11 cellular contexts compared by ENCODE assay signal in genomic region chr2:36352711-36353110, GRCh38. TPM values are rescaled to one million over a fixed set of nuclear protein-coding genes. Genes with fewer than 3 reads are reported as not detected.
DNase-seq lines count a peak whose midpoint lies in the region; ATAC-seq and TF ChIP-seq lines count a peak whose summit lies in the region.
"Had no signal": no experiment of that assay in that cellular context is flagged by ENCODE, and none has a peak within 500 bp of the region (broad histone marks: within the 10 kb centered on the region; RNA-seq: fewer than 3 reads in every experiment).

No MANE protein-coding gene starts in this region.

- H3K4ac ChIP-seq in trophoblast cell (ENCODE audit: low read depth, low read length) = no peak overlapping the region

- no peak overlapping the region for H4K8ac ChIP-seq in trophoblast cell (ENCODE audit: low read depth, low read length)

- in situ Hi-C loops in Panc1 (cut with HindIII; ENCODE audit: low pct_unique_long_range_greater_than_20kb, low sequenced_read_pairs) = no loop called here

- WGBS in trophoblast cell (ENCODE audit: extremely low coverage, insufficient coverage, insufficient read length) = no CpG with 5 or more reads among the region's 3 CpGs

- TF ChIP-seq CTCF in Panc1 (IDR thresholded peaks at IDR 0.05) (no peak), dorsolateral prefrontal cortex (IDR thresholded peaks at IDR 0.05 in 54 of 56, conservative IDR thresholded peaks at IDR 0.05 in 2 of 56; ENCODE audit: low read depth in 1 of 56, partially characterized antibody in 56 of 56) (peak in 11 of 56 donors; percentile 11 to 27 (median 17))

- no peak overlapping the region for H3K23ac ChIP-seq in trophoblast cell (ENCODE audit: low read length)

- no peak overlapping the region for H3K18ac ChIP-seq in trophoblast cell (ENCODE audit: low read length)

- POLR2A ChIA-PET in Panc1 (lab: Charles Lee) = interaction anchor here (0.6 to 0.9 kb wide), 4 partner anchors 20 to 715 kb away, joined by 3 to 5 read pairs (median 4); no protein-coding TSS in a partner anchor

- no peaks in the 10 kb centered on the region; the same call in 1 of the 2 replicates for H3K36me3 ChIP-seq in Panc1 (ENCODE audit: control insufficient read depth, insufficient read depth, low read length)
- no peaks in the 10 kb centered on the region for H3K36me3 ChIP-seq in trophoblast cell (ENCODE audit: control insufficient read depth in 1 of 2, insufficient read depth in 2 of 2, low read length in 2 of 2)

- H4K91ac ChIP-seq in trophoblast cell (ENCODE audit: low read depth, low read length) = no peak overlapping the region

- no TSS peak for BruUV-seq in Panc1 (replicated peaks; lab: Mats Ljungman, UMichigan)

- no peak overlapping the region for H3K14ac ChIP-seq in trophoblast cell (ENCODE audit: low read length)

- H3K79me1 ChIP-seq in trophoblast cell (ENCODE audit: low read length) = peaks cover 21% of the 10 kb centered on the region

- no peak overlapping the region for H3K9ac ChIP-seq in trophoblast cell (ENCODE audit: low read length)

- H2AFZ ChIP-seq in trophoblast cell (ENCODE audit: insufficient read depth, low read length, poor library complexity) = no peak overlapping the region

- H3K9me3 Mint-ChIP-seq in activated naive CD4-positive, alpha-beta T cell treated with anti-CD3 and anti-CD28 coated beads, Interleukin-2, amount 50 U/mL, for 72 hours = no peaks in the 10 kb centered on the region

- peaks cover 23% of the 10 kb centered on the region for H3K79me2 ChIP-seq in trophoblast cell (ENCODE audit: control insufficient read depth, insufficient read depth, low read length, poor library complexity)

- H4K12ac ChIP-seq in trophoblast cell (ENCODE audit: low read depth, low read length) = no peak overlapping the region

- peaks cover 0 to 6% of the 10 kb centered on the region in 2 donors for H3K36me3 Mint-ChIP-seq in activated naive CD4-positive, alpha-beta T cell treated with anti-CD3 and anti-CD28 coated beads, Interleukin-2, amount 50 U/mL, for 72 hours

- H2BK120ac ChIP-seq in trophoblast cell (ENCODE audit: insufficient read depth, low read length, poor library complexity) = no peak overlapping the region

- no peak overlapping the region for H2BK5ac ChIP-seq in trophoblast cell (ENCODE audit: low read depth, low read length, poor library complexity)

- H3K4me1 ChIP-seq in Panc1 (ENCODE audit: control insufficient read depth, insufficient read depth, low read length) = peaks cover 27% of the 10 kb centered on the region
- peaks cover 2 to 5% of the 10 kb centered on the region in 2 experiments for H3K4me1 ChIP-seq in trophoblast cell (ENCODE audit: control insufficient read depth in 1 of 2, insufficient read depth in 2 of 2, low read length in 2 of 2)

- H3K27me3 ChIP-seq in Panc1 (ENCODE audit: control insufficient read depth, insufficient read depth, low read length) (no peaks in the 10 kb centered on the region), dorsolateral prefrontal cortex (no peaks in the 10 kb centered on the region), trophoblast cell (ENCODE audit: insufficient read depth, low read length) (no peaks in the 10 kb centered on the region)

- intact Hi-C loops in Panc1 (cut with micrococcal nuclease; ENCODE audit: unreplicated experiment) (loop anchor here (1.0 to 10.0 kb wide), 4 partner anchors 102 to 478 kb away; no protein-coding TSS in a partner anchor), dorsolateral prefrontal cortex (cut with DNase I) (loop anchor here (5.0 to 10.0 kb wide), 3 partner anchors 212 to 430 kb away; no protein-coding TSS in a partner anchor)

- no peak overlapping the region for H3K27ac Mint-ChIP-seq in activated naive CD4-positive, alpha-beta T cell treated with anti-CD3 and anti-CD28 coated beads, Interleukin-2, amount 50 U/mL, for 72 hours

- peak; percentile 76 for DNase-seq in EL
- no peak for DNase-seq in Panc1 (ENCODE audit: low read depth, low spot score)
- DNase-seq in dorsolateral prefrontal cortex = peak in 1 of 10 donors; percentile 50
- peak; percentile 59 to 79 for DNase-seq in trophoblast cell
- no peak for DNase-seq in activated naive CD4-positive, alpha-beta T cell (lab: John Stamatoyannopoulos, UW)
- DNase-seq in NCI-H2227 (lab: John Stamatoyannopoulos, UW; ENCODE audit: unreplicated experiment) = no peak
- DNase-seq in activated naive CD4-positive, alpha-beta T cell treated with anti-CD3 and anti-CD28 coated beads, Interleukin-2, amount 50 U/mL, for 72 hours (ENCODE audit: low spot score in 2 of 2) = no peak
- DNase-seq: DND-41 had no signal

- no peak overlapping the region for H3K4me2 ChIP-seq in trophoblast cell (ENCODE audit: low read length)
- H3K4me2 ChIP-seq: smooth muscle cell had no signal

- H2AK5ac ChIP-seq in trophoblast cell (ENCODE audit: low read length) = no peak overlapping the region

- H3K4me3 ChIP-seq in Panc1 (ENCODE audit: low read depth in 2 of 2, low read length in 2 of 2) = peak overlapping the region in 1 of 2 experiments; percentile 0; a peak in 2 of 4 replicates
- H3K4me3 ChIP-seq in dorsolateral prefrontal cortex = peak overlapping the region in 4 of 59 donors; percentile 6 to 89 (median 42)
- H3K4me3 ChIP-seq in trophoblast cell (ENCODE audit: low read depth, low read length) = no peak overlapping the region
- H3K4me3 ChIP-seq: mucosa of descending colon, smooth muscle cell had no signal

- no peak for ATAC-seq in Panc1
- no peak for ATAC-seq in HG03439 (IDR thresholded peaks at IDR 0.05; ENCODE audit: unreplicated experiment)
- ATAC-seq in activated naive CD4-positive, alpha-beta T cell treated with anti-CD3 and anti-CD28 coated beads, Interleukin-2, amount 50 U/mL, for 72 hours = no peak
- ATAC-seq: mucosa of descending colon had no signal

- H3K9me3 ChIP-seq in Panc1 (ENCODE audit: control insufficient read depth, insufficient read depth, low read depth, low read length) (no peaks in the 10 kb centered on the region), trophoblast cell (ENCODE audit: insufficient read depth, low read depth, low read length) (no peaks in the 10 kb centered on the region)
- H3K9me3 ChIP-seq: mucosa of descending colon had no signal

- H3K27ac ChIP-seq in Panc1 (ENCODE audit: low read length) (peak overlapping the region; percentile 97), dorsolateral prefrontal cortex (peak overlapping the region in 48 of 59 donors; percentile 3 to 97 (median 63)), trophoblast cell (ENCODE audit: low read depth, low read length) (peak overlapping the region; percentile 20)

- CTCF ChIA-PET in Panc1 (lab: Charles Lee) = interaction anchor here (0.7 to 1.5 kb wide), 6 partner anchors 24 to 312 kb away, joined by 3 to 9 read pairs (median 5); no protein-coding TSS in a partner anchor

- no peak overlapping the region for H2BK12ac ChIP-seq in trophoblast cell (ENCODE audit: low read length)

RNA-seq across cellular contexts. Expression of gene CRIM1, which starts 2.9 kb away (rescaled TPM):
- 290 TPM for total RNA-seq in Panc1 (2021; ENCODE audit: unreplicated experiment)
- 285 TPM for polyA plus RNA-seq in Panc1 (2012; ENCODE audit: insufficient read length)
- 100 to 1,000 TPM in 17 of 120 experiments, 10 to 100 TPM in 103; 57.7 to 155 (median 82.6) TPM for total RNA-seq in dorsolateral prefrontal cortex
- 49.0 and 54.7 TPM in 2 replicates for polyA plus RNA-seq in trophoblast cell (2013)
- 1 to 10 TPM; 3.3 to 4.2 TPM for total RNA-seq in activated naive CD4-positive, alpha-beta T cell treated with anti-CD3 and anti-CD28 coated beads, Interleukin-2, amount 50 U/mL, for 72 hours

Comparison
In these comparisons a context has a peak if more than half of its experiments do, and no peak if none do; other contexts are left out.
1. DNase-seq: peak in EL (single experiment) and trophoblast cell (2 of 2); none in Panc1 (single experiment), activated naive CD4-positive, alpha-beta T cell (0 of 4), NCI-H2227 (single experiment) and activated naive CD4-positive, alpha-beta T cell treated with anti-CD3 and anti-CD28 coated beads, Interleukin-2, amount 50 U/mL, for 72 hours (0 of 2).
2. H3K27ac ChIP-seq: peak in every context shown above with its lines; median percentile 97 in Panc1; 63 in dorsolateral prefrontal cortex; 20 in trophoblast cell.
3. RNA of gene CRIM1, which starts 2.9 kb away (total RNA-seq): 290 TPM in Panc1 (single experiment) and 57.7 to 155 TPM in dorsolateral prefrontal cortex; 3.3 to 4.2 TPM in activated naive CD4-positive, alpha-beta T cell treated with anti-CD3 and anti-CD28 coated beads, Interleukin-2, amount 50 U/mL, for 72 hours; every median in the first group is over 10 times any median in the second.